9 cellular contexts compared by ENCODE assay signal in genomic region chr5:160466889-160467554, GRCh38. TPM values are rescaled to one million over a fixed set of nuclear protein-coding genes. Genes with fewer than 3 reads are reported as not detected.
DNase-seq lines count a peak whose midpoint lies in the region; ATAC-seq and TF ChIP-seq lines count a peak whose summit lies in the region.
"Had no signal": no experiment of that assay in that cellular context is flagged by ENCODE, and none has a peak within 500 bp of the region (broad histone marks: within the 10 kb centered on the region; RNA-seq: fewer than 3 reads in every experiment).

No MANE protein-coding gene starts in this region.

- no peaks in the 10 kb centered on the region for H3K27me3 ChIP-seq in CD4-positive, alpha-beta T cell (ENCODE audit: control insufficient read depth, insufficient read depth, low read length)
- H3K27me3 ChIP-seq in foreskin keratinocyte (no peaks in the 10 kb centered on the region), WERI-Rb-1 (ENCODE audit: insufficient read depth, low read depth, severe bottlenecking) (no peaks in the 10 kb centered on the region)

- POLR2A ChIA-PET in CD4-positive, alpha-beta T cell (lab: Charles Lee), result interaction anchor here (0.9 to 3.7 kb wide), 9 partner anchors 11 to 48 kb away, joined by 3 to 31 read pairs (median 10); partner anchors contain the start of gene SLU7

- no peak for TF ChIP-seq CTCF in CD4-positive, alpha-beta T cell (IDR thresholded peaks at IDR 0.05)
- TF ChIP-seq CTCF in foreskin keratinocyte (conservative IDR thresholded peaks at IDR 0.05) (no peak), WERI-Rb-1 (IDR thresholded peaks at IDR 0.05; ENCODE audit: low read depth, low read length) (no peak)

- no peaks in the 10 kb centered on the region for H3K9me3 ChIP-seq in CD4-positive, alpha-beta T cell (ENCODE audit: control insufficient read depth, low read length)
- no peaks in the 10 kb centered on the region for H3K9me3 ChIP-seq in WERI-Rb-1 (ENCODE audit: severe bottlenecking)

- H3K27me3 Mint-ChIP-seq in CD4-positive, alpha-beta T cell, result no peaks in the 10 kb centered on the region
- no peaks in the 10 kb centered on the region for H3K27me3 Mint-ChIP-seq in activated naive CD8-positive, alpha-beta T cell

- no peak for DNase-seq in CD4-positive, alpha-beta T cell
- peak; percentile 24 to 59 for DNase-seq in lung microvascular endothelial cell (ENCODE audit: low read depth in 2 of 2)
- no peak for DNase-seq in cortex of kidney (lab: John Stamatoyannopoulos, UW)
- DNase-seq in foreskin keratinocyte, result no peak
- DNase-seq in WERI-Rb-1, result no peak
- DNase-seq: retina had no signal

- H3K27ac Mint-ChIP-seq in CD4-positive, alpha-beta T cell, result peak overlapping the region; percentile 88
- peak overlapping the region; percentile 100 for H3K27ac Mint-ChIP-seq in activated naive CD8-positive, alpha-beta T cell

- H3K4me3 ChIP-seq in WERI-Rb-1 (ENCODE audit: low read depth, low read length), result no peak overlapping the region

- intact Hi-C loops in CD4-positive, alpha-beta T cell (cut with DNase I, micrococcal nuclease), result loop anchor here in 1 of 2 experiments (5.0 kb wide), 1 partner anchor 45 kb away; the partner anchor contains the start of gene PTTG1

- peaks cover 79% of the 10 kb centered on the region for H3K4me1 Mint-ChIP-seq in CD4-positive, alpha-beta T cell (ENCODE audit: low read depth)
- H3K4me1 Mint-ChIP-seq in activated naive CD8-positive, alpha-beta T cell (ENCODE audit: low read depth), result peaks cover 76% of the 10 kb centered on the region

- H3K4me3 Mint-ChIP-seq in CD4-positive, alpha-beta T cell, result peak overlapping the region; percentile 94
- peak overlapping the region; percentile 100 for H3K4me3 Mint-ChIP-seq in activated naive CD8-positive, alpha-beta T cell

- peak overlapping the region; percentile 64 for H3K27ac ChIP-seq in CD4-positive, alpha-beta T cell (ENCODE audit: low read depth, low read length)
- H3K27ac ChIP-seq in foreskin keratinocyte, result no peak overlapping the region
- H3K27ac ChIP-seq in WERI-Rb-1, result no peak overlapping the region

- no peaks in the 10 kb centered on the region for H3K36me3 Mint-ChIP-seq in CD4-positive, alpha-beta T cell (ENCODE audit: low read depth)
- peaks cover 6% of the 10 kb centered on the region for H3K36me3 Mint-ChIP-seq in activated naive CD8-positive, alpha-beta T cell

- CTCF ChIA-PET in CD4-positive, alpha-beta T cell (lab: Charles Lee), result interaction anchor here (1.3 to 4.9 kb wide), 6 partner anchors 9 to 43 kb away, joined by 3 to 43 read pairs (median 6); no protein-coding TSS in a partner anchor

- ATAC-seq in CD4-positive, alpha-beta T cell (ENCODE audit: poor library complexity), result no peak
- ATAC-seq in HG02943 (IDR thresholded peaks at IDR 0.05; ENCODE audit: low read depth, unreplicated experiment), result peak; percentile 4
- no peak for ATAC-seq in foreskin keratinocyte
- no peak for ATAC-seq in GM18873 (IDR thresholded peaks at IDR 0.05; ENCODE audit: low FRiP score, unreplicated experiment)

- H3K36me3 ChIP-seq in WERI-Rb-1, result no peaks in the 10 kb centered on the region; the same call in 1 of the 2 replicates

- peaks cover 3% of the 10 kb centered on the region for H3K4me1 ChIP-seq in foreskin keratinocyte

- no peaks in the 10 kb centered on the region for H3K9me3 Mint-ChIP-seq in CD4-positive, alpha-beta T cell
- H3K9me3 Mint-ChIP-seq in activated naive CD8-positive, alpha-beta T cell (ENCODE audit: low read depth), result no peaks in the 10 kb centered on the region

RNA-seq across cellular contexts. Expression of gene PTTG1, which starts 45.4 kb away (rescaled TPM):
- 10 to 100 TPM; 15.1 to 17.6 TPM for total RNA-seq in CD4-positive, alpha-beta T cell
- total RNA-seq in lung microvascular endothelial cell (25.8 and 64.3 TPM in 2 replicates), foreskin keratinocyte (183 and 204 TPM in 2 replicates)
- polyA plus RNA-seq in foreskin keratinocyte, result 225 and 280 TPM in 2 replicates

RNA-seq across cellular contexts. Expression of gene SLU7, which starts 48.1 kb away (rescaled TPM):
- 100 to 1,000 TPM in 1 of 2 experiments, 10 to 100 TPM in 1; 99.9 to 106 TPM for total RNA-seq in CD4-positive, alpha-beta T cell
- total RNA-seq in lung microvascular endothelial cell (41.4 and 67.3 TPM in 2 replicates), foreskin keratinocyte (33.9 and 36.7 TPM in 2 replicates)
- polyA plus RNA-seq in foreskin keratinocyte, result 26.4 and 26.6 TPM in 2 replicates

Comparison
In these comparisons a context has a peak if more than half of its experiments do, and no peak if none do; other contexts are left out.
1. DNase-seq: peak in lung microvascular endothelial cell (2 of 2); none in CD4-positive, alpha-beta T cell (0 of 10), cortex of kidney (single experiment), foreskin keratinocyte (0 of 2) and WERI-Rb-1 (single experiment).